In genomic region chr6:34986845-34987246, GRCh38 we compare ENCODE assay signal across 8 cellular contexts.
DNase-seq lines count a peak whose midpoint lies in the region; ATAC-seq, FAIRE-seq and TF ChIP-seq lines count a peak whose summit lies in the region.

No MANE protein-coding gene starts in this region.

- FAIRE-seq in A549 (lab: Jason Lieb, UNC), result no peak

- CTCF ChIA-PET in A549 (lab: Yijun Ruan, JAX), result interaction anchor here (0.6 to 2.8 kb wide), 31 partner anchors 9 to 464 kb away, joined by 3 to 20 read pairs (median 4); no protein-coding TSS in a partner anchor

- no peaks in the 10 kb centered on the region for H3K79me2 ChIP-seq in GM23248 (ENCODE audit: insufficient read depth)

- H3K9ac ChIP-seq in GM23248, result no peak overlapping the region

- peak; percentile 68 to 78 for TF ChIP-seq RAD21 in A549 (conservative IDR thresholded peaks at IDR 0.05 in 1 of 2, IDR thresholded peaks at IDR 0.05 in 1 of 2)

- no peaks in the 10 kb centered on the region for H3K9me2 ChIP-seq in GM23248 (ENCODE audit: insufficient read depth)

- TF ChIP-seq POLR2A in A549 (IDR thresholded peaks at IDR 0.05; ENCODE audit: low read length), result no peak

- ATAC-seq in A549, result peak in 1 of 2 experiments; percentile 79; a peak in 4 of 6 replicates
- ATAC-seq in left colon, result peak; percentile 83
- no peak for ATAC-seq in GM21515 (IDR thresholded peaks at IDR 0.05; ENCODE audit: unreplicated experiment)

- no peaks in the 10 kb centered on the region for H3K27me3 ChIP-seq in GM23248 (replicated peaks; ENCODE audit: insufficient read depth)

- no peak for TF ChIP-seq EP300 in A549 (IDR thresholded peaks at IDR 0.05)

- H2AFZ ChIP-seq in GM23248, result no peak overlapping the region

- H3K27ac ChIP-seq in A549 (no peak overlapping the region), GM23248 (no peak overlapping the region)

- H3K4me2 ChIP-seq in A549 (no peak overlapping the region), GM23248 (ENCODE audit: unreplicated experiment) (no peak overlapping the region)

- POLR2A ChIA-PET in A549 (lab: Yijun Ruan, JAX), result no interaction called here

- H3K4me3 ChIP-seq in A549, result no peak overlapping the region
- H3K4me3 ChIP-seq in GM23248, result no peak overlapping the region

- 38% methylated on average over 3 of the region's 3 CpGs for WGBS in A549 (ENCODE audit: missing lambda C conversion rate)
- 1 to 3% methylated on average over 3 of the region's 3 CpGs for WGBS in GM23248 (ENCODE audit: low coverage in 1 of 2, low lambda C conversion rate in 2 of 2, missing lambda C conversion rate in 2 of 2), 2 experiments

- H4K20me1 ChIP-seq in GM23248 (ENCODE audit: insufficient read depth), result no peaks in the 10 kb centered on the region

- H3F3A ChIP-seq in GM23248 (ENCODE audit: insufficient read depth), result peaks cover 14% of the 10 kb centered on the region

- peak; percentile 65 for TF ChIP-seq CTCF in A549 (IDR thresholded peaks at IDR 0.05)

- intact Hi-C loops in left colon (cut with DNase I, micrococcal nuclease), result loop anchor here (2.0 to 10.0 kb wide), 2 partner anchors 152 to 158 kb away; partner anchors contain the start of gene TCP11 (in 1 of the 2)

- H3K36me3 ChIP-seq in GM23248 (ENCODE audit: low read depth), result no peaks in the 10 kb centered on the region

- DNase-seq in A549 (ENCODE audit: low read depth in 1 of 2, low spot score in 1 of 2) (peak; percentile 61 to 63), GM23248 (peak; percentile 90), NCI-H345 treated with DMSO at 0.1 percent for 48 hours (lab: John Stamatoyannopoulos, UW; ENCODE audit: unreplicated experiment) (peak; percentile 61), cerebellum (ENCODE audit: low spot score) (peak; percentile 65), left colon (peak; percentile 43 to 73)
- peak; percentile 33 for DNase-seq in activated CD4-positive, alpha-beta T cell treated with anti-CD3 and anti-CD28 coated beads for 1 hour
- peak; percentile 37 for DNase-seq in stimulated activated CD4-positive, alpha-beta T cell treated with anti-CD3 and anti-CD28 coated beads, Interleukin-2, amount 100 ng/mL, for 4 hours (ENCODE audit: low read depth)

- H3K4me1 ChIP-seq in A549 (peaks cover 4% of the 10 kb centered on the region), GM23248 (ENCODE audit: insufficient read depth) (peaks cover 14% of the 10 kb centered on the region)

- in situ Hi-C loops in GM23248 (cut with MboI), result loop anchor here (10.0 kb wide), 2 partner anchors 148 to 258 kb away; no protein-coding TSS in a partner anchor

- no peaks in the 10 kb centered on the region for H3K9me3 ChIP-seq in A549
- H3K9me3 ChIP-seq in GM23248 (ENCODE audit: low read depth), result no peaks in the 10 kb centered on the region

TF ChIP-seq in A549, 52 proteins besides CTCF, POLR2A, EP300 and RAD21:
- TF ChIP-seq FOSL2 (IDR thresholded peaks at IDR 0.05), result no peak
- TF ChIP-seq FOSL2 (CRISPR knock-in tag; IDR thresholded peaks at IDR 0.05), result no peak
- peak; percentile 65 for TF ChIP-seq SMC3 (IDR thresholded peaks at IDR 0.05)

Comparison
In these comparisons a context has a peak if more than half of its experiments do, and no peak if none do; other contexts are left out.
1. DNase-seq: peak in every context shown above with its lines; median percentile 90 in GM23248; 65 in cerebellum; 62 in A549; 61 in NCI-H345 treated with DMSO at 0.1 percent for 48 hours; 58 in left colon; 37 in stimulated activated CD4-positive, alpha-beta T cell treated with anti-CD3 and anti-CD28 coated beads, Interleukin-2, amount 100 ng/mL, for 4 hours; 33 in activated CD4-positive, alpha-beta T cell treated with anti-CD3 and anti-CD28 coated beads for 1 hour.